15 cellular contexts compared by ENCODE assay signal in genomic region chr14:69299286-69300035, GRCh38. TPM values are rescaled to one million over a fixed set of nuclear protein-coding genes. Genes with fewer than 3 reads are reported as not detected.
DNase-seq lines count a peak whose midpoint lies in the region; ATAC-seq and TF ChIP-seq lines count a peak whose summit lies in the region.
"Had no signal": no experiment of that assay in that cellular context is flagged by ENCODE, and none has a peak within 500 bp of the region (broad histone marks: within the 10 kb centered on the region; RNA-seq: fewer than 3 reads in every experiment).

No MANE protein-coding gene starts in this region.

- no peaks in the 10 kb centered on the region for H3K23me2 ChIP-seq in H9 (ENCODE audit: insufficient read length, low read depth, low read length, poor library complexity, severe bottlenecking)

- no peaks in the 10 kb centered on the region for H3K79me1 ChIP-seq in H9 (ENCODE audit: insufficient read depth, low read depth, low read length, poor library complexity, severe bottlenecking)

- WGBS in H9 (ENCODE audit: extremely low coverage, insufficient read length, low lambda C conversion rate), result no CpG with 5 or more reads among the region's 11 CpGs

- H3K9me3 ChIP-seq in H9 (ENCODE audit: control insufficient read depth, low read depth, low read length) (no peaks in the 10 kb centered on the region), neural progenitor cell (ENCODE audit: low read depth) (no peaks in the 10 kb centered on the region)
- H3K9me3 ChIP-seq: suprapubic skin had no signal

- H3K9ac ChIP-seq in H9 (ENCODE audit: extremely low read depth, insufficient read length, low read length), result no peak overlapping the region
- no peak overlapping the region for H3K9ac ChIP-seq in neural progenitor cell

- peaks cover 0 to 4% of the 10 kb centered on the region in 2 experiments; a peak in 1 of 4 replicates for H3K4me1 Mint-ChIP-seq in H9
- H3K4me1 Mint-ChIP-seq in neural progenitor cell, result peaks cover 32% of the 10 kb centered on the region
- H3K4me1 Mint-ChIP-seq in T-cell, result no peaks in the 10 kb centered on the region
- H3K4me1 Mint-ChIP-seq: naive B cell had no signal

- no peaks in the 10 kb centered on the region for H4K20me1 ChIP-seq in H9 (ENCODE audit: control insufficient read depth, insufficient read depth, insufficient read length)
- H4K20me1 ChIP-seq in neural progenitor cell (ENCODE audit: low read depth), result no peaks in the 10 kb centered on the region

- no peak overlapping the region for H3K4me2 ChIP-seq in H9 (ENCODE audit: insufficient read depth, insufficient read length, low read length)
- H3K4me2 ChIP-seq in neural progenitor cell, result no peak overlapping the region

- POLR2A ChIA-PET in T-cell (lab: Charles Lee), result no interaction called here

- no peak overlapping the region for H3K18ac ChIP-seq in H9 (ENCODE audit: insufficient read length, low read depth, low read length)

- H3K79me2 ChIP-seq in H9 (ENCODE audit: insufficient read depth, low read length) (no peaks in the 10 kb centered on the region), neural progenitor cell (ENCODE audit: low read depth) (no peaks in the 10 kb centered on the region)

- H3K27ac Mint-ChIP-seq in H9, result no peak overlapping the region
- H3K27ac Mint-ChIP-seq in neural progenitor cell, result no peak overlapping the region
- no peak overlapping the region for H3K27ac Mint-ChIP-seq in T-cell
- H3K27ac Mint-ChIP-seq: dendritic cell treated with granulocyte-macrophage colony-stimulating factor and Interleukin-4, amounts not matched to agents 40 ng/mL and 50 ng/mL, for 4 days; naive B cell; T-helper 2 cell treated with Interferon-gamma antibody and Interleukin-4, amounts not matched to agents 5 μg/mL and 100 μg/mL, for 36 hours had no signal

- no peaks in the 10 kb centered on the region for H3K9me3 Mint-ChIP-seq in H9
- H3K9me3 Mint-ChIP-seq in neural progenitor cell, result no peaks in the 10 kb centered on the region
- no peaks in the 10 kb centered on the region for H3K9me3 Mint-ChIP-seq in T-cell
- H3K9me3 Mint-ChIP-seq: dendritic cell treated with granulocyte-macrophage colony-stimulating factor and Interleukin-4, amounts not matched to agents 40 ng/mL and 50 ng/mL, for 4 days; naive B cell; T-helper 2 cell treated with Interferon-gamma antibody and Interleukin-4, amounts not matched to agents 5 μg/mL and 100 μg/mL, for 36 hours had no signal

- H4K91ac ChIP-seq in H9 (ENCODE audit: insufficient read length, low read depth, low read length), result no peak overlapping the region

- H3K4ac ChIP-seq in H9 (ENCODE audit: low read depth, low read length), result no peak overlapping the region

- DNase-seq in NCI-H2171 treated with DMSO at 0.1 percent for 48 hours (lab: John Stamatoyannopoulos, UW), result peak; percentile 10
- no peak for DNase-seq in NCI-H2171 (lab: John Stamatoyannopoulos, UW)
- DNase-seq in H9, result peak; percentile 52
- DNase-seq in cardiac fibroblast (ENCODE audit: low read depth in 2 of 2), result no peak
- DNase-seq in neural progenitor cell (ENCODE audit: low spot score), result peak; percentile 43
- DNase-seq in T-cell, result no peak
- no peak for DNase-seq in hepatic stellate cell (ENCODE audit: low spot score)
- DNase-seq in NCI-H146 (lab: John Stamatoyannopoulos, UW), result no peak
- DNase-seq: hippocampal formation, KBM-7, naive B cell, NCI-H526 treated with DMSO at 0.1 percent for 48 hours had no signal

- no peak for ATAC-seq in T-cell (replicated peaks in 1 of 4)

- H3K4me3 ChIP-seq in cardiac fibroblast (replicated peaks in 1 of 2; ENCODE audit: low read depth in 2 of 2, low read length in 2 of 2) (no peak overlapping the region), neural progenitor cell (no peak overlapping the region)
- H3K4me3 ChIP-seq: suprapubic skin had no signal

- H2BK20ac ChIP-seq in H9 (ENCODE audit: low read depth, low read length, poor library complexity, severe bottlenecking), result no peak overlapping the region

- no peak overlapping the region for H3K23ac ChIP-seq in H9 (ENCODE audit: insufficient read length, low read depth, low read length)

- H4K8ac ChIP-seq in H9 (replicated peaks; ENCODE audit: insufficient read length, low read depth, low read length), result no peak overlapping the region

- H4K5ac ChIP-seq in H9 (ENCODE audit: insufficient read length, low read depth, low read length), result no peak overlapping the region

- H3T11ph ChIP-seq in H9 (ENCODE audit: low read length), result no peak overlapping the region

- TF ChIP-seq CTCF in H9 (conservative IDR thresholded peaks at IDR 0.05), result peak; percentile 62
- TF ChIP-seq CTCF in cardiac fibroblast (IDR thresholded peaks at IDR 0.05; ENCODE audit: low read depth, low read length), result peak; percentile 29
- TF ChIP-seq CTCF in neural progenitor cell (IDR thresholded peaks at IDR 0.05), result peak; percentile 44

- H2BK15ac ChIP-seq in H9 (ENCODE audit: low read depth, low read length), result no peak overlapping the region

- no peak overlapping the region for H3K14ac ChIP-seq in H9 (ENCODE audit: insufficient read depth, low read length)

- no peaks in the 10 kb centered on the region for H3K4me1 ChIP-seq in H9 (ENCODE audit: insufficient read depth, low read length)
- peaks cover 13% of the 10 kb centered on the region for H3K4me1 ChIP-seq in neural progenitor cell
- H3K4me1 ChIP-seq: suprapubic skin had no signal

- H3K4me3 Mint-ChIP-seq in H9 (no peak overlapping the region), neural progenitor cell (no peak overlapping the region), T-cell (no peak overlapping the region)
- H3K4me3 Mint-ChIP-seq: dendritic cell treated with granulocyte-macrophage colony-stimulating factor and Interleukin-4, amounts not matched to agents 40 ng/mL and 50 ng/mL, for 4 days; naive B cell; T-helper 2 cell treated with Interferon-gamma antibody and Interleukin-4, amounts not matched to agents 5 μg/mL and 100 μg/mL, for 36 hours had no signal

- no peaks in the 10 kb centered on the region for H3K27me3 ChIP-seq in H9 (ENCODE audit: insufficient read depth, low read length)
- no peaks in the 10 kb centered on the region for H3K27me3 ChIP-seq in neural progenitor cell
- H3K27me3 ChIP-seq: suprapubic skin had no signal

- no peak overlapping the region for H2BK120ac ChIP-seq in H9 (ENCODE audit: low read depth, low read length, poor library complexity, severe bottlenecking)

- H3F3A ChIP-seq in neural progenitor cell (ENCODE audit: low read depth), result no peaks in the 10 kb centered on the region

- no peak overlapping the region for H2BK5ac ChIP-seq in H9 (ENCODE audit: insufficient read length, low read length)

- CTCF ChIA-PET in T-cell (lab: Charles Lee), result no interaction called here

- H3K36me3 Mint-ChIP-seq in H9 (ENCODE audit: insufficient read depth in 1 of 3, low read depth in 3 of 3) (no peaks in the 10 kb centered on the region), neural progenitor cell (no peaks in the 10 kb centered on the region), T-cell (no peaks in the 10 kb centered on the region)
- H3K36me3 Mint-ChIP-seq: naive B cell had no signal

- no peak overlapping the region for H2AK5ac ChIP-seq in H9 (ENCODE audit: insufficient read length, low read length)

- H2BK12ac ChIP-seq in H9 (ENCODE audit: insufficient read length, low read depth, low read length), result no peak overlapping the region

- H3K27me3 Mint-ChIP-seq in H9 (ENCODE audit: low read depth) (peaks cover 1% of the 10 kb centered on the region), neural progenitor cell (ENCODE audit: insufficient read depth, low read depth) (peaks cover 2% of the 10 kb centered on the region), T-cell (peaks cover 5 to 6% of the 10 kb centered on the region in 2 donors)

- H2AFZ ChIP-seq in H9 (ENCODE audit: low read length) (no peak overlapping the region), neural progenitor cell (replicated peaks) (peak overlapping the region; percentile 53)

- H3K27ac ChIP-seq in H9 (ENCODE audit: insufficient read length, low read depth, low read length) (no peak overlapping the region), neural progenitor cell (no peak overlapping the region)
- H3K27ac ChIP-seq: suprapubic skin had no signal

- no peak overlapping the region for H3K56ac ChIP-seq in H9 (ENCODE audit: insufficient read length, low read depth, low read length)

- no peaks in the 10 kb centered on the region for H3K36me3 ChIP-seq in neural progenitor cell
- H3K36me3 ChIP-seq: suprapubic skin had no signal

RNA-seq across cellular contexts. Expression of gene GALNT16, which starts 39.5 kb away (rescaled TPM):
- total RNA-seq in H9 (2021), result 2.3 and 3.0 TPM in 2 replicates
- total RNA-seq in neural progenitor cell (ENCODE audit: low replicate concordance), result 3.5 and 7.0 TPM in 2 replicates
- under 1 TPM in 2 of 5 donors, not detected in 3; 0.13 to 0.46 TPM for total RNA-seq in T-cell

Comparison
In these comparisons a context has a peak if more than half of its experiments do, and no peak if none do; other contexts are left out.
1. DNase-seq: peak in NCI-H2171 treated with DMSO at 0.1 percent for 48 hours (single experiment), H9 (single experiment) and neural progenitor cell (single experiment); none in NCI-H2171 (single experiment), cardiac fibroblast (0 of 2), T-cell (0 of 34), hepatic stellate cell (single experiment) and NCI-H146 (single experiment).
2. Peak in every context shown above with its lines, with median percentiles within 50 percentile points of each other: CTCF ChIP-seq.